Comparison of ENCODE assay signal across 2 cellular contexts in genomic region chr7:96358236-96358971, GRCh38.
TF ChIP-seq lines count a peak whose summit lies in the region.

No MANE protein-coding gene starts in this region.

TF ChIP-seq in K562, 482 proteins besides CTCF, POLR2A, EP300 and RAD21 (continues in another document):
- TF ChIP-seq SUPT5H (IDR thresholded peaks at IDR 0.05) (peak; percentile 80), NFRKB (IDR thresholded peaks at IDR 0.05; ENCODE audit: low read depth) (peak; percentile 92), TAF1 (IDR thresholded peaks at IDR 0.05; ENCODE audit: control insufficient read depth, extremely low read depth, insufficient read depth, low read length, severe bottlenecking) (peak; percentile 65), POLR2H (tag; IDR thresholded peaks at IDR 0.05; ENCODE audit: low read depth) (peak; percentile 87), POLR2B (IDR thresholded peaks at IDR 0.05; ENCODE audit: low read depth, partially characterized antibody) (peak; percentile 73), KLF1 (tag; IDR thresholded peaks at IDR 0.05) (peak; percentile 44; the same call in 1 of the 2 replicates), SP1 (CRISPR knock-in tag; IDR thresholded peaks at IDR 0.05) (peak; percentile 36; the same call in 1 of the 2 replicates), RBFOX2 (IDR thresholded peaks at IDR 0.05; ENCODE audit: low read depth, low read length) (peak; percentile 63), YY1 (IDR thresholded peaks at IDR 0.05; ENCODE audit: borderline replicate concordance in 1 of 3, control insufficient read depth in 1 of 3, extremely low read depth in 1 of 3, insufficient read depth in 3 of 3, insufficient read length in 1 of 3, insufficient replicate concordance in 2 of 3, low read depth in 1 of 3, low read length in 2 of 3) (peak; percentile 56 to 94 (median 86)), TAF7 (tag; IDR thresholded peaks at IDR 0.05) (peak; percentile 84), TAF9B (IDR thresholded peaks at IDR 0.05; ENCODE audit: partially characterized antibody) (peak; percentile 74), SRF (CRISPR knock-in tag; IDR thresholded peaks at IDR 0.05) (0 out of 4 replicates have a peak, but pooled peaks of 1 of the 2 experiments have one; percentile 46), EHMT2 (IDR thresholded peaks at IDR 0.05) (0 out of 2 replicates have a peak, but pooled peaks have one; percentile 38), EP400 (IDR thresholded peaks at IDR 0.05) (0 out of 2 replicates have a peak, but pooled peaks have one; percentile 35), ZHX1 (conservative IDR thresholded peaks at IDR 0.05; ENCODE audit: low read length) (0 out of 2 replicates have a peak, but pooled peaks have one; percentile 67), PHF8 (IDR thresholded peaks at IDR 0.05; ENCODE audit: borderline replicate concordance, low read length) (peak; percentile 67), CXXC5 (CRISPR knock-in tag; IDR thresholded peaks at IDR 0.05) (0 out of 2 replicates have a peak, but pooled peaks have one; percentile 25), ZNF592 (IDR thresholded peaks at IDR 0.05) (0 out of 2 replicates have a peak, but pooled peaks have one; percentile 13), ZNF644 (tag; IDR thresholded peaks at IDR 0.05; ENCODE audit: low read depth) (peak; percentile 17; the same call in 1 of the 2 replicates), KDM5B (IDR thresholded peaks at IDR 0.05; ENCODE audit: insufficient replicate concordance, low read depth, low read length) (peak; percentile 61), ZFX (CRISPR knock-in tag; IDR thresholded peaks at IDR 0.05) (peak; percentile 31; the same call in 1 of the 2 replicates), POLR2G (IDR thresholded peaks at IDR 0.05; ENCODE audit: low read depth, low read length) (peak; percentile 75)

TF ChIP-seq in H1, 55 proteins besides CTCF, POLR2A, EP300 and RAD21:
- peak; percentile 40; the same call in 1 of the 2 replicates for TF ChIP-seq YY1 (IDR thresholded peaks at IDR 0.05; ENCODE audit: low read depth, low read length)
TF ChIP-seq in H1: peak in this region for 1; not testable (repeated sequence) for 54.
